In genomic region chr14:76268013-76268376, GRCh38 we compare ENCODE assay signal across 13 cellular contexts.
DNase-seq lines count a peak whose midpoint lies in the region; ATAC-seq, FAIRE-seq and TF ChIP-seq lines count a peak whose summit lies in the region.
"Had no signal": no experiment of that assay in that cellular context is flagged by ENCODE, and none has a peak within 500 bp of the region (broad histone marks: within the 10 kb centered on the region; RNA-seq: fewer than 3 reads in every experiment).

No MANE protein-coding gene starts in this region.

- H3K36me3 Mint-ChIP-seq in neural progenitor cell = no peaks in the 10 kb centered on the region
- H3K36me3 Mint-ChIP-seq in effector memory CD8-positive, alpha-beta T cell (ENCODE audit: insufficient read depth) = no peaks in the 10 kb centered on the region

- H3K27ac Mint-ChIP-seq in neural progenitor cell = no peak overlapping the region
- no peak overlapping the region for H3K27ac Mint-ChIP-seq in effector memory CD8-positive, alpha-beta T cell

- in situ Hi-C loops in HepG2 (cut with HindIII; ENCODE audit: extremely low pct_ligation_motif_present, low pct_unique_long_range_greater_than_20kb) = no loop called here

- no peak for FAIRE-seq in HepG2 (lab: Jason Lieb, UNC)
- FAIRE-seq: islet of Langerhans had no signal

- H3K4me3 Mint-ChIP-seq in neural progenitor cell = no peak overlapping the region
- no peak overlapping the region for H3K4me3 Mint-ChIP-seq in effector memory CD8-positive, alpha-beta T cell

- H2AFZ ChIP-seq in HepG2 (ENCODE audit: low read length) (no peak overlapping the region), neural progenitor cell (replicated peaks) (peak overlapping the region; percentile 84)

- H3K4me1 ChIP-seq in liver (ENCODE audit: control insufficient read depth in 4 of 4, insufficient read depth in 4 of 4, low read length in 3 of 4) = peaks cover 0 to 3% (median 0%) of the 10 kb centered on the region in 4 donors
- no peaks in the 10 kb centered on the region for H3K4me1 ChIP-seq in HepG2 (ENCODE audit: insufficient read depth, low read length)
- H3K4me1 ChIP-seq in neural progenitor cell = no peaks in the 10 kb centered on the region
- no peaks in the 10 kb centered on the region for H3K4me1 ChIP-seq in aorta (ENCODE audit: control insufficient read depth in 1 of 2, insufficient read depth in 2 of 2, low read length in 2 of 2)
- H3K4me1 ChIP-seq: SJCRH30 had no signal

- peaks cover 9% of the 10 kb centered on the region for H3F3A ChIP-seq in neural progenitor cell (ENCODE audit: low read depth)

- H3K4me3 ChIP-seq in liver (ENCODE audit: low read depth in 1 of 3, low read length in 3 of 3) = peak overlapping the region in 2 of 3 donors; percentile 46 to 89
- no peak overlapping the region for H3K4me3 ChIP-seq in HepG2 (replicated peaks in 1 of 3; ENCODE audit: insufficient read depth in 1 of 3, low read depth in 2 of 3, low read length in 3 of 3)
- H3K4me3 ChIP-seq in fibroblast of mammary gland (ENCODE audit: control insufficient read depth, low read depth, low read length) = peak overlapping the region; percentile 34
- no peak overlapping the region for H3K4me3 ChIP-seq in neural progenitor cell
- H3K4me3 ChIP-seq in aorta (ENCODE audit: low read length in 2 of 2) = peak overlapping the region; percentile 6 to 45
- H3K4me3 ChIP-seq: cardiac muscle cell, SJCRH30 had no signal

- peaks cover 15% of the 10 kb centered on the region for H3K4me1 Mint-ChIP-seq in neural progenitor cell
- no peaks in the 10 kb centered on the region for H3K4me1 Mint-ChIP-seq in effector memory CD8-positive, alpha-beta T cell (ENCODE audit: low read depth in 2 of 2)

- POLR2A ChIA-PET in HepG2 (lab: Yijun Ruan, JAX) = no interaction called here
- POLR2A ChIA-PET in HEK293T (lab: Yijun Ruan, JAX) = no interaction called here

- H3K27me3 ChIP-seq in liver (ENCODE audit: control insufficient read depth in 4 of 4, insufficient read depth in 4 of 4, low read length in 3 of 4) (peaks cover 0 to 4% (median 0%) of the 10 kb centered on the region in 4 donors), HepG2 (ENCODE audit: control insufficient read depth in 1 of 2, insufficient read depth in 2 of 2, low read length in 2 of 2) (no peaks in the 10 kb centered on the region), neural progenitor cell (no peaks in the 10 kb centered on the region), aorta (ENCODE audit: control insufficient read depth in 1 of 2, insufficient read depth in 2 of 2, low read length in 1 of 2) (no peaks in the 10 kb centered on the region)
- H3K27me3 ChIP-seq: cardiac muscle cell, SJCRH30 had no signal

- WGBS in liver = 20% methylated on average over 11 of the region's 11 CpGs
- WGBS in HepG2 (ENCODE audit: low lambda C conversion rate) = 69% methylated on average over 11 of the region's 11 CpGs
- WGBS in aorta, 2 donors = 11 to 13% methylated on average over 11 of the region's 11 CpGs

- no peaks in the 10 kb centered on the region for H3K36me3 ChIP-seq in liver (ENCODE audit: control insufficient read depth in 4 of 4, insufficient read depth in 3 of 4, low read depth in 1 of 4, low read length in 3 of 4)
- H3K36me3 ChIP-seq in HepG2 (replicated peaks in 1 of 2; ENCODE audit: control insufficient read depth in 1 of 2, insufficient read depth in 2 of 2, low read length in 2 of 2) = no peaks in the 10 kb centered on the region
- no peaks in the 10 kb centered on the region for H3K36me3 ChIP-seq in neural progenitor cell
- H3K36me3 ChIP-seq in aorta (ENCODE audit: control insufficient read depth in 1 of 2, insufficient read depth in 2 of 2, low read length in 1 of 2) = no peaks in the 10 kb centered on the region
- H3K36me3 ChIP-seq: cardiac muscle cell, SJCRH30 had no signal

- H3K27ac ChIP-seq in liver (ENCODE audit: low read depth in 1 of 2, low read length in 2 of 2) (peak overlapping the region; percentile 14 to 59), HepG2 (ENCODE audit: extremely low read length, insufficient read depth, low read length) (no peak overlapping the region), neural progenitor cell (no peak overlapping the region), aorta (ENCODE audit: low read depth in 1 of 2, low read length in 2 of 2) (no peak overlapping the region)
- H3K27ac ChIP-seq: cardiac muscle cell, SJCRH30 had no signal

- no peak for ATAC-seq in HepG2
- no peak for ATAC-seq in aorta (ENCODE audit: low FRiP score)
- no peak for ATAC-seq in effector memory CD8-positive, alpha-beta T cell (replicated peaks)

- H3K9me3 ChIP-seq in liver (ENCODE audit: control insufficient read depth in 4 of 4, low read length in 3 of 4) = peaks cover 0 to 2% (median 0%) of the 10 kb centered on the region in 4 donors
- H3K9me3 ChIP-seq in HepG2 (ENCODE audit: low read length) = no peaks in the 10 kb centered on the region
- H3K9me3 ChIP-seq in neural progenitor cell (ENCODE audit: low read depth) = no peaks in the 10 kb centered on the region
- no peaks in the 10 kb centered on the region for H3K9me3 ChIP-seq in aorta (ENCODE audit: control insufficient read depth, low read length)
- H3K9me3 ChIP-seq: SJCRH30 had no signal

- no peak for TF ChIP-seq EP300 in HepG2 (IDR thresholded peaks at IDR 0.05; ENCODE audit: low read depth in 2 of 2, low read length in 2 of 2)
- no peak for TF ChIP-seq EP300 in HepG2 (CRISPR knock-in tag; IDR thresholded peaks at IDR 0.05; ENCODE audit: borderline replicate concordance)

- peaks cover 2% of the 10 kb centered on the region for H3K9me3 Mint-ChIP-seq in neural progenitor cell
- H3K9me3 Mint-ChIP-seq in effector memory CD8-positive, alpha-beta T cell = no peaks in the 10 kb centered on the region

- H3K9ac ChIP-seq in liver (ENCODE audit: low read depth in 1 of 2, low read length in 2 of 2) (peak overlapping the region in 1 of 2 donors; percentile 77), HepG2 (ENCODE audit: insufficient read depth, low read depth, low read length) (no peak overlapping the region), neural progenitor cell (no peak overlapping the region)

- no peak for TF ChIP-seq CTCF in liver (IDR thresholded peaks at IDR 0.05; ENCODE audit: low read depth, low read length, missing input control)
- no peak for TF ChIP-seq CTCF in HepG2 (CRISPR knock-in tag; IDR thresholded peaks at IDR 0.05)
- TF ChIP-seq CTCF in fibroblast of mammary gland (conservative IDR thresholded peaks at IDR 0.05; ENCODE audit: control insufficient read depth, insufficient read depth, low read depth, low read length) = no peak
- no peak for TF ChIP-seq CTCF in neural progenitor cell (IDR thresholded peaks at IDR 0.05)

- no peak for TF ChIP-seq RAD21 in liver (IDR thresholded peaks at IDR 0.05)
- TF ChIP-seq RAD21 in HepG2 (CRISPR knock-in tag; IDR thresholded peaks at IDR 0.05) = no peak

- H3K4me2 ChIP-seq in HepG2 (ENCODE audit: low read depth, low read length) (no peak overlapping the region), neural progenitor cell (peak overlapping the region; percentile 48)

- no TSS peak for BruUV-seq in HepG2 (replicated peaks; lab: Mats Ljungman, UMichigan)

- no peaks in the 10 kb centered on the region for H3K79me2 ChIP-seq in HepG2 (ENCODE audit: insufficient read depth, low read length)
- no peaks in the 10 kb centered on the region for H3K79me2 ChIP-seq in neural progenitor cell (ENCODE audit: low read depth)

- H3K27me3 Mint-ChIP-seq in neural progenitor cell (ENCODE audit: insufficient read depth, low read depth) = peaks cover 9% of the 10 kb centered on the region
- peaks cover 36 to 52% of the 10 kb centered on the region in 2 donors for H3K27me3 Mint-ChIP-seq in effector memory CD8-positive, alpha-beta T cell

- no peak for TF ChIP-seq POLR2A in HepG2 (IDR thresholded peaks at IDR 0.05; ENCODE audit: insufficient read depth in 1 of 2, low read depth in 2 of 2, low read length in 2 of 2)

- no peaks in the 10 kb centered on the region for H4K20me1 ChIP-seq in HepG2 (ENCODE audit: insufficient read depth, low read length)
- no peaks in the 10 kb centered on the region for H4K20me1 ChIP-seq in neural progenitor cell (ENCODE audit: low read depth)

- intact Hi-C loops in HepG2 (cut with micrococcal nuclease; ENCODE audit: unreplicated experiment) = no loop called here
- intact Hi-C loops in aorta (cut with DNase I) = no loop called here

- CTCF ChIA-PET in HepG2 (lab: Yijun Ruan, JAX; ENCODE audit: low intra/inter-chr PET ratio, low total read pairs) (no interaction called here), HEK293T (lab: Yijun Ruan, JAX) (no interaction called here)

- DNase-seq in HepG2 (ENCODE audit: low spot score) (no peak), fibroblast of mammary gland (ENCODE audit: low read depth) (peak; percentile 4), neural progenitor cell (ENCODE audit: low spot score) (no peak), aorta (no peak), HEK293T (ENCODE audit: extremely low spot score) (no peak), NCI-H2029 treated with DMSO at 0.1 percent for 48 hours (lab: John Stamatoyannopoulos, UW) (no peak)
- DNase-seq in effector memory CD8-positive, alpha-beta T cell = no peak
- DNase-seq: activated CD8-positive, alpha-beta memory T cell treated with anti-CD3 and anti-CD28 coated beads for 24 hours; NCI-H187 treated with DMSO at 0.1 percent for 48 hours; SJCRH30 had no signal

TF ChIP-seq in HepG2, 621 proteins besides CTCF, POLR2A, EP300 and RAD21:
- TF ChIP-seq ZNF432 (CRISPR knock-in tag; IDR thresholded peaks at IDR 0.05; ENCODE audit: borderline replicate concordance) = no peak
- TF ChIP-seq ZNF567 (CRISPR knock-in tag; IDR thresholded peaks at IDR 0.05; ENCODE audit: borderline replicate concordance) = no peak
- no peak for TF ChIP-seq ZNF570 (CRISPR knock-in tag; IDR thresholded peaks at IDR 0.05; ENCODE audit: borderline replicate concordance)
- no peak for TF ChIP-seq NFE2L2 (IDR thresholded peaks at IDR 0.05; ENCODE audit: low read length)
- no peak for TF ChIP-seq PHF20 (CRISPR knock-in tag; IDR thresholded peaks at IDR 0.05)
- TF ChIP-seq MTF2 (CRISPR knock-in tag; IDR thresholded peaks at IDR 0.05; ENCODE audit: borderline replicate concordance) = no peak
- no peak for TF ChIP-seq NFKB2 (CRISPR knock-in tag; IDR thresholded peaks at IDR 0.05; ENCODE audit: borderline replicate concordance)

TF ChIP-seq in HEK293T, 16 proteins besides CTCF, POLR2A, EP300 and RAD21:
- no peak for TF ChIP-seq ARNT (IDR thresholded peaks at IDR 0.05)
- no peak for TF ChIP-seq FOXK2 (IDR thresholded peaks at IDR 0.05)
- no peak for TF ChIP-seq FOXM1 (IDR thresholded peaks at IDR 0.05; ENCODE audit: borderline replicate concordance)
- no peak for TF ChIP-seq HDGF (IDR thresholded peaks at IDR 0.05; ENCODE audit: borderline replicate concordance)
- no peak for TF ChIP-seq BHLHE40 (IDR thresholded peaks at IDR 0.05; ENCODE audit: borderline replicate concordance)
- TF ChIP-seq CTBP1 (IDR thresholded peaks at IDR 0.05; ENCODE audit: borderline replicate concordance) = no peak
- TF ChIP-seq NFRKB (IDR thresholded peaks at IDR 0.05) = no peak

Comparison
In these comparisons a context has a peak if more than half of its experiments do, and no peak if none do; other contexts are left out.
1. H3K27ac ChIP-seq: peak in liver (2 of 2); none in HepG2 (single experiment), neural progenitor cell (single experiment) and aorta (0 of 2).
2. H3K4me3 ChIP-seq: peak in liver (2 of 3), fibroblast of mammary gland (single experiment) and aorta (2 of 2); none in HepG2 (0 of 3) and neural progenitor cell (single experiment).